In genomic region chr19:53881482-53882390, GRCh38 we compare ENCODE assay signal across 8 cellular contexts. TPM values are rescaled to one million over a fixed set of nuclear protein-coding genes. Genes with fewer than 3 reads are reported as not detected.
DNase-seq lines count a peak whose midpoint lies in the region; ATAC-seq and TF ChIP-seq lines count a peak whose summit lies in the region.

Gene PRKCG, plus strand, starts transcription at chr19:53882197. Its CDS starts 298 bp downstream, at chr19:53882495.

- H3K9me3 Mint-ChIP-seq in activated T-helper 17 cell treated with anti-CD3 and anti-CD28 coated beads, Interleukin-2, amount 50 U/mL, for 72 hours, result no peaks in the 10 kb centered on the region
- H3K9me3 Mint-ChIP-seq in glutamatergic neuron (ENCODE audit: unreplicated experiment), result peaks cover 8% of the 10 kb centered on the region

- peaks cover 5% of the 10 kb centered on the region for H3K36me3 Mint-ChIP-seq in activated T-helper 17 cell treated with anti-CD3 and anti-CD28 coated beads, Interleukin-2, amount 50 U/mL, for 72 hours (ENCODE audit: low read depth)
- H3K36me3 Mint-ChIP-seq in glutamatergic neuron (ENCODE audit: unreplicated experiment), result no peaks in the 10 kb centered on the region

- DNase-seq in GM03348 (ENCODE audit: low spot score) (peak; percentile 75), NCI-H69 (lab: John Stamatoyannopoulos, UW) (peak; percentile 91), glutamatergic neuron (peak; percentile 81), posterior vena cava (ENCODE audit: low spot score) (peak; percentile 81)

- TF ChIP-seq CTCF in glutamatergic neuron (IDR thresholded peaks at IDR 0.05; ENCODE audit: partially characterized antibody, unreplicated experiment), result peak; percentile 50

- H3K27ac Mint-ChIP-seq in activated T-helper 17 cell treated with anti-CD3 and anti-CD28 coated beads, Interleukin-2, amount 50 U/mL, for 72 hours, result no peak within 1 kb of the TSS
- H3K27ac Mint-ChIP-seq in glutamatergic neuron (ENCODE audit: unreplicated experiment), result peak within 1 kb of the TSS; percentile 33

- peak; percentile 28 for ATAC-seq in activated T-helper 17 cell treated with anti-CD3 and anti-CD28 coated beads, Interleukin-2, amount 50 U/mL, for 72 hours (replicated peaks)
- ATAC-seq in HG02798 (IDR thresholded peaks at IDR 0.05; ENCODE audit: poor library complexity, unreplicated experiment), result no peak
- ATAC-seq in GM19035 (IDR thresholded peaks at IDR 0.05; ENCODE audit: unreplicated experiment), result no peak
- ATAC-seq in HG03520 (IDR thresholded peaks at IDR 0.05; ENCODE audit: unreplicated experiment), result no peak

- intact Hi-C loops in posterior vena cava (cut with DNase I), result no loop called here

- H3K4me1 Mint-ChIP-seq in activated T-helper 17 cell treated with anti-CD3 and anti-CD28 coated beads, Interleukin-2, amount 50 U/mL, for 72 hours, result peaks cover 13% of the 10 kb centered on the region
- peaks cover 20% of the 10 kb centered on the region for H3K4me1 Mint-ChIP-seq in glutamatergic neuron (ENCODE audit: low read depth, unreplicated experiment)

- H3K27me3 Mint-ChIP-seq in activated T-helper 17 cell treated with anti-CD3 and anti-CD28 coated beads, Interleukin-2, amount 50 U/mL, for 72 hours, result peaks cover 17% of the 10 kb centered on the region
- H3K27me3 Mint-ChIP-seq in glutamatergic neuron (ENCODE audit: unreplicated experiment), result peaks cover 11% of the 10 kb centered on the region

- no peak within 1 kb of the TSS for H3K4me3 Mint-ChIP-seq in activated T-helper 17 cell treated with anti-CD3 and anti-CD28 coated beads, Interleukin-2, amount 50 U/mL, for 72 hours
- peak within 1 kb of the TSS; percentile 87 for H3K4me3 Mint-ChIP-seq in glutamatergic neuron (ENCODE audit: unreplicated experiment)

RNA-seq across cellular contexts. Expression of gene PRKCG, which starts in this region (rescaled TPM):
- total RNA-seq in activated T-helper 17 cell treated with anti-CD3 and anti-CD28 coated beads, Interleukin-2, amount 50 U/mL, for 72 hours, result not detected
- total RNA-seq in glutamatergic neuron (ENCODE audit: unreplicated experiment), result 33.1 TPM
- total RNA-seq in posterior vena cava, result under 1 TPM in 1 of 2 donors, not detected in 1; 0.48 TPM

Comparison
In these comparisons a context has a peak if more than half of its experiments do, and no peak if none do; other contexts are left out.
1. RNA of gene PRKCG (total RNA-seq): 33.1 TPM in glutamatergic neuron (single experiment); 0.48 TPM in posterior vena cava and not detected in activated T-helper 17 cell treated with anti-CD3 and anti-CD28 coated beads, Interleukin-2, amount 50 U/mL, for 72 hours; every median in the first group is over 10 times any median in the second.
2. Peak in ATAC-seq in activated T-helper 17 cell treated with anti-CD3 and anti-CD28 coated beads, Interleukin-2, amount 50 U/mL, for 72 hours; RNA of the gene not detected or under 1 TPM.
3. Peak in DNase-seq in posterior vena cava; RNA of the gene not detected or under 1 TPM.
4. Peak in every context shown above with its lines, with median percentiles within 50 percentile points of each other: DNase-seq.